Comparison of ENCODE assay signal across 22 cellular contexts in the genomic region with DNA sequence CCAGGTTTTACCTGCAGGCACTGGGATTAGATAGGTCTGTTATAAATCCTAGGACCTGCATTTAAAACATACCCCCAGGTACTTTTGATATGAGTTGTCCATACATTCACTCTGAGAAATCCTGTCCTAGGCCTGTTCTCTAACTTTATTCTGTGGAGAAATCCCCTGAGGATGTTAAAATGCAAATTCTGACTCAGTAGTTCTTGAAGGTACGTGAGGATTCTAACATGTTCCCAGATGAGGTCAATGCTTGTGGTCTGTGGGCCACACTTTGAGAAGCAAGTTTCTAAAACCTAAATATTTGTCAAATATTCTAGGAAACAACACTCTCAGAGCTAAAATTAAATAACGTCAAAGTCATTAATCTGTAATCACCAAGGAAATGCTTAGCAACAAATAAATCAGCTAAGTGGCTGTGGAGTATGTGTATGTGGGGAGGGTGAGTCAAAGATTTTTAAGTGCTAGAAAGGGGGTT.
"Had no signal": no experiment of that assay in that cellular context is flagged by ENCODE, and none has a peak within 500 bp of the region (broad histone marks: within the 10 kb centered on the region; RNA-seq: fewer than 3 reads in every experiment).

No MANE protein-coding gene starts in this region.

- H3K27ac ChIP-seq: ascending aorta, breast epithelium, left ventricle myocardium inferior, right atrium auricular region, thyroid gland, VCaP had no signal

- H3K9me3 ChIP-seq: ascending aorta, breast epithelium, left ventricle myocardium inferior, right atrium auricular region, thyroid gland had no signal

- DNase-seq: activated CD4-positive, alpha-beta T cell treated with anti-CD3 and anti-CD28 coated beads for 1 hour; activated CD8-positive, alpha-beta memory T cell treated with anti-CD3 and anti-CD28 coated beads for 24 hours; activated CD8-positive, alpha-beta memory T cell treated with anti-CD3 and anti-CD28 coated beads, Interleukin-2, amount 50 U/mL, for 48 hours; activated effector memory CD4-positive, alpha-beta T cell treated with anti-CD3 and anti-CD28 coated beads, Interleukin-2, amount 50 U/mL, for 16 hours; activated naive CD4-positive, alpha-beta T cell treated with anti-CD3 and anti-CD28 coated beads, Interleukin-2, amount 50 U/mL, for 16 hours; activated T-cell treated with anti-CD3 and anti-CD28 coated beads, Interleukin-2, amount 50 U/mL, for 48 hours; effector CD4-positive, alpha-beta T cell; head of caudate nucleus; kidney; left ventricle myocardium inferior; mammary epithelial cell; stimulated activated CD4-positive, alpha-beta T cell treated with anti-CD3 and anti-CD28 coated beads, Interleukin-12 subunit alpha, Interleukin-12 subunit beta, amount 100 ng/mL, for 4 hours; stimulated activated CD4-positive, alpha-beta T cell treated with anti-CD3 and anti-CD28 coated beads, Interleukin-1b, Interleukin-23, amount 100 ng/mL, for 48 hours; stimulated activated CD8-positive, alpha-beta memory T cell treated with anti-CD3 and anti-CD28 coated beads, Interleukin-4, amount 100 ng/mL, for 48 hours; stimulated activated naive CD4-positive, alpha-beta T cell; thyroid gland had no signal

- H3K4me1 ChIP-seq: ascending aorta, breast epithelium, left ventricle myocardium inferior, right atrium auricular region, thyroid gland had no signal

- H3K27me3 ChIP-seq: ascending aorta, right atrium auricular region, thyroid gland had no signal

- H3K27ac Mint-ChIP-seq: progenitor cell of endocrine pancreas had no signal

- H3K36me3 ChIP-seq: ascending aorta, breast epithelium, left ventricle myocardium inferior, right atrium auricular region, thyroid gland had no signal

- H3K27me3 Mint-ChIP-seq: progenitor cell of endocrine pancreas had no signal

- H3K9me3 Mint-ChIP-seq: neural crest cell had no signal

- H3K4me3 Mint-ChIP-seq: neural crest cell had no signal

- H3K4me3 ChIP-seq: ascending aorta, breast epithelium, left ventricle myocardium inferior, right atrium auricular region, thyroid gland had no signal
